In genomic region chr11:88363004-88363403, GRCh38 we compare ENCODE assay signal across 15 cellular contexts. TPM values are rescaled to one million over a fixed set of nuclear protein-coding genes. Genes with fewer than 3 reads are reported as not detected.
DNase-seq lines count a peak whose midpoint lies in the region; ATAC-seq, FAIRE-seq and TF ChIP-seq lines count a peak whose summit lies in the region.
"Had no signal": no experiment of that assay in that cellular context is flagged by ENCODE, and none has a peak within 500 bp of the region (broad histone marks: within the 10 kb centered on the region; RNA-seq: fewer than 3 reads in every experiment).

No MANE protein-coding gene starts in this region.

- peak overlapping the region; percentile 34 for H3K27ac Mint-ChIP-seq in activated naive CD8-positive, alpha-beta T cell treated with anti-CD3 and anti-CD28 coated beads, Interleukin-2, amount 10 ng/mL, durations not matched to agents 7 days and 5 days
- no peak overlapping the region for H3K27ac Mint-ChIP-seq in activated naive CD8-positive, alpha-beta T cell treated with anti-CD3 and anti-CD28 coated beads, Interleukin-2, amount 50 U/mL, for 24 hours
- no peak overlapping the region for H3K27ac Mint-ChIP-seq in progenitor cell of endocrine pancreas

- no peaks in the 10 kb centered on the region for H3K36me3 Mint-ChIP-seq in activated naive CD8-positive, alpha-beta T cell treated with anti-CD3 and anti-CD28 coated beads, Interleukin-2, amount 10 ng/mL, durations not matched to agents 7 days and 5 days
- no peaks in the 10 kb centered on the region for H3K36me3 Mint-ChIP-seq in activated naive CD8-positive, alpha-beta T cell treated with anti-CD3 and anti-CD28 coated beads, Interleukin-2, amount 50 U/mL, for 24 hours (ENCODE audit: low read depth)
- no peaks in the 10 kb centered on the region for H3K36me3 Mint-ChIP-seq in progenitor cell of endocrine pancreas (ENCODE audit: insufficient read depth)

- SMC1A ChIA-PET in GM12878 (lab: Charles Lee; ENCODE audit: uncharacterized antibody, unreplicated experiment): interaction anchor here (1.3 kb wide), 1 partner anchor 54 kb away, joined by 3 read pairs; no protein-coding TSS in a partner anchor

- peaks cover 28% of the 10 kb centered on the region for H3K4me1 ChIP-seq in GM12878 (ENCODE audit: control insufficient read depth, insufficient read depth, low read length)

- RAD21 ChIA-PET in GM12878 (lab: Charles Lee; ENCODE audit: unreplicated experiment): no interaction called here

- in situ Hi-C loops in GM12878 (cut with MboI): no loop called here

- peaks cover 10% of the 10 kb centered on the region for H3K79me2 ChIP-seq in GM12878 (ENCODE audit: control insufficient read depth, insufficient read depth, low read length)

- H4K20me1 ChIP-seq in GM12878 (ENCODE audit: control insufficient read depth, insufficient read depth): no peaks in the 10 kb centered on the region

- TF ChIP-seq EP300 in GM12878 (IDR thresholded peaks at IDR 0.05; ENCODE audit: borderline replicate concordance in 1 of 2, control insufficient read depth in 1 of 2, low read depth in 2 of 2, low read length in 2 of 2): no peak

- H3K4me1 Mint-ChIP-seq in activated naive CD8-positive, alpha-beta T cell treated with anti-CD3 and anti-CD28 coated beads, Interleukin-2, amount 10 ng/mL, durations not matched to agents 7 days and 5 days: peaks cover 34% of the 10 kb centered on the region
- H3K4me1 Mint-ChIP-seq in activated naive CD8-positive, alpha-beta T cell treated with anti-CD3 and anti-CD28 coated beads, Interleukin-2, amount 50 U/mL, for 24 hours: peaks cover 34% of the 10 kb centered on the region
- H3K4me1 Mint-ChIP-seq in progenitor cell of endocrine pancreas (ENCODE audit: low read depth): peaks cover 2% of the 10 kb centered on the region

- no peaks in the 10 kb centered on the region for H3K9me3 ChIP-seq in GM12878 (replicated peaks; ENCODE audit: control insufficient read depth, insufficient read depth, low read length)
- H3K9me3 ChIP-seq: HAP-1 had no signal

- peaks cover 1% of the 10 kb centered on the region for H3K9me3 Mint-ChIP-seq in activated naive CD8-positive, alpha-beta T cell treated with anti-CD3 and anti-CD28 coated beads, Interleukin-2, amount 10 ng/mL, durations not matched to agents 7 days and 5 days
- H3K9me3 Mint-ChIP-seq in activated naive CD8-positive, alpha-beta T cell treated with anti-CD3 and anti-CD28 coated beads, Interleukin-2, amount 50 U/mL, for 24 hours: no peaks in the 10 kb centered on the region
- H3K9me3 Mint-ChIP-seq in progenitor cell of endocrine pancreas (ENCODE audit: low read depth): no peaks in the 10 kb centered on the region

- WGBS in GM12878 (ENCODE audit: insufficient coverage, insufficient replicate concordance, low lambda C conversion rate, missing lambda C conversion rate): 90% methylated on average over 1 of the region's 1 CpG

- no peaks in the 10 kb centered on the region for H3K36me3 ChIP-seq in GM12878 (ENCODE audit: control insufficient read depth in 2 of 2, insufficient read depth in 2 of 2, low read length in 1 of 2)
- H3K36me3 ChIP-seq: HAP-1 had no signal

- POLR2A ChIA-PET in activated naive CD8-positive, alpha-beta T cell treated with anti-CD3 and anti-CD28 coated beads, Interleukin-2, amount 10 ng/mL, durations not matched to agents 7 days and 5 days (lab: Charles Lee): no interaction called here
- POLR2A ChIA-PET in GM12878 (lab: Charles Lee): no interaction called here

- no peak overlapping the region for H3K9ac ChIP-seq in GM12878 (ENCODE audit: control insufficient read depth, insufficient read depth, low read length)

- no peak for ATAC-seq in activated naive CD8-positive, alpha-beta T cell treated with anti-CD3 and anti-CD28 coated beads, Interleukin-2, amount 10 ng/mL, durations not matched to agents 7 days and 5 days (ENCODE audit: low read depth)
- ATAC-seq in activated naive CD8-positive, alpha-beta T cell treated with anti-CD3 and anti-CD28 coated beads, Interleukin-2, amount 50 U/mL, for 24 hours: no peak
- ATAC-seq in GM12878 (no peak), HG03520 (IDR thresholded peaks at IDR 0.05; ENCODE audit: unreplicated experiment) (no peak), GM19452 (IDR thresholded peaks at IDR 0.05; ENCODE audit: unreplicated experiment) (no peak)

- no peaks in the 10 kb centered on the region for H3K27me3 ChIP-seq in GM12878 (replicated peaks in 1 of 2; ENCODE audit: control insufficient read depth in 2 of 2, insufficient read depth in 2 of 2, low read length in 1 of 2)

- H3K4me3 Mint-ChIP-seq in activated naive CD8-positive, alpha-beta T cell treated with anti-CD3 and anti-CD28 coated beads, Interleukin-2, amount 10 ng/mL, durations not matched to agents 7 days and 5 days: no peak overlapping the region
- H3K4me3 Mint-ChIP-seq in activated naive CD8-positive, alpha-beta T cell treated with anti-CD3 and anti-CD28 coated beads, Interleukin-2, amount 50 U/mL, for 24 hours: no peak overlapping the region
- no peak overlapping the region for H3K4me3 Mint-ChIP-seq in progenitor cell of endocrine pancreas (ENCODE audit: low read depth)

- peak overlapping the region; percentile 20; the same call in 1 of the 2 replicates for H3K27ac ChIP-seq in GM12878 (ENCODE audit: control insufficient read depth, insufficient read depth)

- TF ChIP-seq POLR2A in GM12878 (IDR thresholded peaks at IDR 0.05; ENCODE audit: low read depth, low read length): no peak

- TF ChIP-seq CTCF in GM12878 (IDR thresholded peaks at IDR 0.05 in 2 of 3, conservative IDR thresholded peaks at IDR 0.05 in 1 of 3; ENCODE audit: control insufficient read depth in 2 of 3, extremely low read depth in 1 of 3, insufficient read depth in 1 of 3, low read depth in 3 of 3, low read length in 3 of 3) (no peak), progenitor cell of endocrine pancreas (IDR thresholded peaks at IDR 0.05; ENCODE audit: unreplicated experiment) (peak; percentile 7), GM20000 (IDR thresholded peaks at IDR 0.05; ENCODE audit: extremely low read depth, missing control alignments) (no peak)

- DNase-seq in activated naive CD8-positive, alpha-beta T cell treated with anti-CD3 and anti-CD28 coated beads, Interleukin-2, amount 10 ng/mL, durations not matched to agents 7 days and 5 days: no peak
- no peak for DNase-seq in activated naive CD8-positive, alpha-beta T cell treated with anti-CD3 and anti-CD28 coated beads, Interleukin-2, amount 50 U/mL, for 24 hours
- peak; percentile 2 for DNase-seq in NCI-H226
- no peak for DNase-seq in GM12878 (ENCODE audit: low read depth, low spot score)
- DNase-seq in progenitor cell of endocrine pancreas (ENCODE audit: low spot score, unreplicated experiment): no peak
- no peak for DNase-seq in GM20000 (ENCODE audit: low spot score)
- DNase-seq: C1 segment of cervical spinal cord; NCI-H1048; NCI-H1436 treated with DMSO at 0.1 percent for 48 hours; NCI-H2081; NK-92 treated with Interleukin-12 subunit alpha and Interleukin-12 subunit beta, amount 100 ng/mL, for 24 hours had no signal

- no peak overlapping the region for H3K4me2 ChIP-seq in GM12878 (ENCODE audit: control insufficient read depth, insufficient read depth)

- no TSS peak for BruUV-seq in GM12878 (replicated peaks; lab: Mats Ljungman, UMichigan)

- CTCF ChIA-PET in GM12878 (lab: Yijun Ruan, JAX): no interaction called here

- H2AFZ ChIP-seq in GM12878 (ENCODE audit: control insufficient read depth, low read depth, low read length): no peak overlapping the region

- intact Hi-C loops in GM12878 (cut with micrococcal nuclease; ENCODE audit: unreplicated experiment): no loop called here

- TF ChIP-seq RAD21 in GM12878 (IDR thresholded peaks at IDR 0.05; ENCODE audit: insufficient read depth, low read depth, low read length): no peak

- no peak overlapping the region for H3K4me3 ChIP-seq in GM12878
- H3K4me3 ChIP-seq: HAP-1 had no signal

- no peaks in the 10 kb centered on the region for H3K27me3 Mint-ChIP-seq in activated naive CD8-positive, alpha-beta T cell treated with anti-CD3 and anti-CD28 coated beads, Interleukin-2, amount 10 ng/mL, durations not matched to agents 7 days and 5 days
- no peaks in the 10 kb centered on the region for H3K27me3 Mint-ChIP-seq in activated naive CD8-positive, alpha-beta T cell treated with anti-CD3 and anti-CD28 coated beads, Interleukin-2, amount 50 U/mL, for 24 hours
- H3K27me3 Mint-ChIP-seq in progenitor cell of endocrine pancreas: peaks cover 3% of the 10 kb centered on the region

- no peak for FAIRE-seq in GM12878 (lab: Jason Lieb, UNC)
- FAIRE-seq: A204.1 had no signal

TF ChIP-seq in GM12878, 131 proteins besides CTCF, POLR2A, EP300 and RAD21 (continues in another document):
- TF ChIP-seq CBX3 (IDR thresholded peaks at IDR 0.05; ENCODE audit: borderline replicate concordance, low read depth) (no peak), POLR2AphosphoS2 (IDR thresholded peaks at IDR 0.05; ENCODE audit: low read depth, low read length) (no peak), CBX5 (IDR thresholded peaks at IDR 0.05; ENCODE audit: low read depth) (no peak)

RNA-seq across cellular contexts. Expression of gene CTSC, which starts 25.5 kb away (rescaled TPM):
- 100 to 1,000 TPM; 131 to 134 TPM for total RNA-seq in activated naive CD8-positive, alpha-beta T cell treated with anti-CD3 and anti-CD28 coated beads, Interleukin-2, amount 10 ng/mL, durations not matched to agents 7 days and 5 days
- total RNA-seq in GM12878 (2013; cell fraction: nucleolus; rRNA removed): 650 and 670 TPM in 2 replicates
- total RNA-seq in GM12878 (2014; rRNA removed) (333 and 334 TPM in 2 replicates), GM12878 (2014; rRNA removed; fragmentation: Illumina TruSeq; extraction: Trizol) (342 and 372 TPM in 2 replicates), GM12878 (2021) (359 and 381 TPM in 2 replicates), progenitor cell of endocrine pancreas (55.0 and 70.2 TPM in 2 replicates)
- polyA plus RNA-seq in GM12878 (2011; ENCODE audit: low read depth): 352 TPM
- polyA plus RNA-seq in GM12878 (2011; rRNA removed) (478 and 566 TPM in 2 replicates), GM12878 (2014; fragmentation: Illumina TruSeq; extraction: Trizol) (327 and 404 TPM in 2 replicates), GM12878 (2014; fragmentation: Nextera tagmentation; extraction: Ambion mirVana) (1,000 to 10,000 TPM in 1 of 2 experiments, 100 to 1,000 TPM in 1; 709 to 1,123 TPM), GM12878 (2014; rRNA removed) (277 and 289 TPM in 2 replicates), GM12878 (2016; fragmentation: Nextera tagmentation; extraction: Ambion mirVana) (100 to 1,000 TPM; 814 to 865 TPM)
- 325 and 335 TPM in 2 replicates for polyA plus RNA-seq in GM12878 (2011; cell fraction: cytosol; rRNA removed)
- 201 and 223 TPM in 2 replicates for polyA plus RNA-seq in GM12878 (2011; cell fraction: nucleus; rRNA removed)
- 359 and 451 TPM in 2 replicates for polyA plus RNA-seq in GM12878 (2012)
- polyA minus RNA-seq in GM12878 (2011; rRNA and poly(A)+ RNA removed): 215 and 312 TPM in 2 replicates
- 262 and 269 TPM in 2 replicates for polyA minus RNA-seq in GM12878 (2011; cell fraction: cytosol; rRNA and poly(A)+ RNA removed)
- 301 and 500 TPM in 2 replicates for polyA minus RNA-seq in GM12878 (2011; cell fraction: nucleus; rRNA and poly(A)+ RNA removed)
